ENCODE assay signal across 19 cellular contexts in the genomic region with DNA sequence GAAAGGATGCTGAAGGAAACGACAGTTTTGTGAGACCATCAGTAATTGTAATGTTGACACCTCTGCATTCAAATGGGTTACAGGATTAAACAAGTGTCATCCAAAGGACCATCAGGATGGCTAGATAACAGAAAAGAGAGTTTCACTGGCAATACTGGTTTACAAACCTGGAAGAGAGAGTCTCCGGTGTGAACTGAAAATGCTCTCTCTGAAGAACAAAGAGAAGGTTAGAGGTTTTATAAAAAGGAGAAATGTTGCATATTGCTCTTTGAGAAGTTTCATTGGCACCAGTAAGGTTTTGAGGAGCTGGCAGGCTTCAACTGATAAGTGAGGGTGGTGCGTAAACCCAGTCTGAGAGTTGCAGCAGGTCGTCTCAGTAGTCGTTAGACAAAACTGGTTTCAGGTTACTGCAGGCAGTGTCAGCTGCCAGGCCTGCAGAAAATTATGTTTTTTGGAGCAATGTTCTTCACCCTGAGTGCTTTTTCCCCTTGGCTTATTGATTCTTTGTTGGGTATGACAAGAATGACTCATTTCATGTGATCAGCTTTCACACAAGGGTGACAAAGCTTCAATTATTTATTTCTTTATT. TPM values are rescaled to one million over a fixed set of nuclear protein-coding genes. Genes with fewer than 3 reads are reported as not detected.
DNase-seq lines count a peak whose midpoint lies in the region; ATAC-seq, FAIRE-seq and TF ChIP-seq lines count a peak whose summit lies in the region.
"Had no signal": no experiment of that assay in that cellular context is flagged by ENCODE, and none has a peak within 500 bp of the region (broad histone marks: within the 10 kb centered on the region; RNA-seq: fewer than 3 reads in every experiment).

No MANE protein-coding gene starts in this region.

- no peak overlapping the region for H3K4me3 Mint-ChIP-seq in stimulated activated effector memory CD8-positive, alpha-beta T cell treated with anti-CD3 and anti-CD28 coated beads, Interleukin-12 subunit alpha, Interleukin-12 subunit beta, amount 100 ng/mL, for 72 hours
- H3K4me3 Mint-ChIP-seq: stimulated activated memory B cell treated with anti-CD40 and anti-IgM and Interleukin-4, amounts not matched to agents 10 μg/mL and 1 μg/mL and 100 μg/mL, for 72 hours had no signal

- no peaks in the 10 kb centered on the region for H4K20me1 ChIP-seq in HepG2 (ENCODE audit: insufficient read depth, low read length)

- H3K36me3 ChIP-seq in right lobe of liver, result no peaks in the 10 kb centered on the region
- H3K36me3 ChIP-seq in HepG2 (replicated peaks in 1 of 2; ENCODE audit: control insufficient read depth in 1 of 2, insufficient read depth in 2 of 2, low read length in 2 of 2), result no peaks in the 10 kb centered on the region
- H3K36me3 ChIP-seq in colonic mucosa, result no peaks in the 10 kb centered on the region
- H3K36me3 ChIP-seq: BE2C, WERI-Rb-1 had no signal

- DNase-seq in right lobe of liver, result no peak
- no peak for DNase-seq in HepG2 (ENCODE audit: low spot score)
- peak; percentile 88 for DNase-seq in NCI-H2171 treated with DMSO at 0.1 percent for 48 hours (lab: John Stamatoyannopoulos, UW)
- DNase-seq in colonic mucosa, result no peak
- DNase-seq in stimulated activated effector memory CD8-positive, alpha-beta T cell treated with anti-CD3 and anti-CD28 coated beads, Interleukin-12 subunit alpha, Interleukin-12 subunit beta, amount 100 ng/mL, for 72 hours (ENCODE audit: low spot score in 2 of 2), result no peak
- DNase-seq: activated effector memory CD4-positive, alpha-beta T cell treated with anti-CD3 and anti-CD28 coated beads, Interleukin-2, amount 50 U/mL, for 16 hours; BE2C; EL; glutamatergic neuron; midbrain; NCI-H2227 treated with DMSO at 0.1 percent for 48 hours; SW 1271; WERI-Rb-1 had no signal

- TF ChIP-seq RAD21 in HepG2 (CRISPR knock-in tag; IDR thresholded peaks at IDR 0.05), result no peak

- intact Hi-C loops in right lobe of liver (cut with DNase I), result no loop called here
- intact Hi-C loops in HepG2 (cut with micrococcal nuclease; ENCODE audit: unreplicated experiment), result no loop called here
- intact Hi-C loops in colonic mucosa (cut with DNase I), result no loop called here

- H3K27ac ChIP-seq in right lobe of liver (no peak overlapping the region), HepG2 (ENCODE audit: extremely low read length, insufficient read depth, low read length) (no peak overlapping the region), colonic mucosa (peak overlapping the region; percentile 54)
- H3K27ac ChIP-seq: WERI-Rb-1 had no signal

- H3K36me3 Mint-ChIP-seq in stimulated activated effector memory CD8-positive, alpha-beta T cell treated with anti-CD3 and anti-CD28 coated beads, Interleukin-12 subunit alpha, Interleukin-12 subunit beta, amount 100 ng/mL, for 72 hours, result no peaks in the 10 kb centered on the region
- H3K36me3 Mint-ChIP-seq: stimulated activated memory B cell treated with anti-CD40 and anti-IgM and Interleukin-4, amounts not matched to agents 10 μg/mL and 1 μg/mL and 100 μg/mL, for 72 hours had no signal

- TF ChIP-seq POLR2A in right lobe of liver (IDR thresholded peaks at IDR 0.05), result no peak
- no peak for TF ChIP-seq POLR2A in HepG2 (IDR thresholded peaks at IDR 0.05; ENCODE audit: insufficient read depth in 1 of 2, low read depth in 2 of 2, low read length in 2 of 2)

- no peak overlapping the region for H3K4me3 ChIP-seq in right lobe of liver
- no peak overlapping the region for H3K4me3 ChIP-seq in HepG2 (replicated peaks in 1 of 3; ENCODE audit: insufficient read depth in 1 of 3, low read depth in 2 of 3, low read length in 3 of 3)
- H3K4me3 ChIP-seq in colonic mucosa, result no peak overlapping the region

- H3K9me3 ChIP-seq in right lobe of liver (no peaks in the 10 kb centered on the region), HepG2 (ENCODE audit: low read length) (no peaks in the 10 kb centered on the region), colonic mucosa (no peaks in the 10 kb centered on the region)
- H3K9me3 ChIP-seq: BE2C had no signal

- no peaks in the 10 kb centered on the region for H3K4me1 Mint-ChIP-seq in stimulated activated effector memory CD8-positive, alpha-beta T cell treated with anti-CD3 and anti-CD28 coated beads, Interleukin-12 subunit alpha, Interleukin-12 subunit beta, amount 100 ng/mL, for 72 hours
- H3K4me1 Mint-ChIP-seq: stimulated activated memory B cell treated with anti-CD40 and anti-IgM and Interleukin-4, amounts not matched to agents 10 μg/mL and 1 μg/mL and 100 μg/mL, for 72 hours had no signal

- no peak for TF ChIP-seq CTCF in right lobe of liver (IDR thresholded peaks at IDR 0.05)
- TF ChIP-seq CTCF in HepG2 (CRISPR knock-in tag; IDR thresholded peaks at IDR 0.05), result no peak
- no peak for TF ChIP-seq CTCF in colonic mucosa (IDR thresholded peaks at IDR 0.05)

- FAIRE-seq in HepG2 (lab: Jason Lieb, UNC), result no peak
- FAIRE-seq: astrocyte, GM12892 had no signal

- POLR2A ChIA-PET in HepG2 (lab: Yijun Ruan, JAX), result no interaction called here

- in situ Hi-C loops in HepG2 (cut with HindIII; ENCODE audit: extremely low pct_ligation_motif_present, low pct_unique_long_range_greater_than_20kb), result no loop called here

- BruUV-seq in HepG2 (replicated peaks; lab: Mats Ljungman, UMichigan), result no TSS peak

- H3K4me1 ChIP-seq in right lobe of liver (peaks cover 0 to 23% (median 3%) of the 10 kb centered on the region in 4 donors), HepG2 (ENCODE audit: insufficient read depth, low read length) (no peaks in the 10 kb centered on the region), colonic mucosa (no peaks in the 10 kb centered on the region)
- H3K4me1 ChIP-seq: BE2C had no signal

- no peak overlapping the region for H2AFZ ChIP-seq in HepG2 (ENCODE audit: low read length)

- TF ChIP-seq EP300 in HepG2 (IDR thresholded peaks at IDR 0.05; ENCODE audit: low read depth in 2 of 2, low read length in 2 of 2) (no peak), HepG2 (CRISPR knock-in tag; IDR thresholded peaks at IDR 0.05; ENCODE audit: borderline replicate concordance) (no peak)

- H3K9ac ChIP-seq in HepG2 (ENCODE audit: insufficient read depth, low read depth, low read length) (no peak overlapping the region), colonic mucosa (ENCODE audit: low read depth in 2 of 2, low read length in 2 of 2) (no peak overlapping the region)

- H3K79me2 ChIP-seq in HepG2 (ENCODE audit: insufficient read depth, low read length), result no peaks in the 10 kb centered on the region

- no peak overlapping the region for H3K27ac Mint-ChIP-seq in stimulated activated effector memory CD8-positive, alpha-beta T cell treated with anti-CD3 and anti-CD28 coated beads, Interleukin-12 subunit alpha, Interleukin-12 subunit beta, amount 100 ng/mL, for 72 hours
- H3K27ac Mint-ChIP-seq: stimulated activated memory B cell treated with anti-CD40 and anti-IgM and Interleukin-4, amounts not matched to agents 10 μg/mL and 1 μg/mL and 100 μg/mL, for 72 hours had no signal

- peaks cover 2% of the 10 kb centered on the region for H3K9me3 Mint-ChIP-seq in stimulated activated effector memory CD8-positive, alpha-beta T cell treated with anti-CD3 and anti-CD28 coated beads, Interleukin-12 subunit alpha, Interleukin-12 subunit beta, amount 100 ng/mL, for 72 hours
- H3K9me3 Mint-ChIP-seq: stimulated activated memory B cell treated with anti-CD40 and anti-IgM and Interleukin-4, amounts not matched to agents 10 μg/mL and 1 μg/mL and 100 μg/mL, for 72 hours had no signal

- ATAC-seq in right lobe of liver, result peak in 3 of 4 donors; percentile 9 to 65 (median 14)
- no peak for ATAC-seq in HepG2
- ATAC-seq in stimulated activated effector memory CD8-positive, alpha-beta T cell treated with anti-CD3 and anti-CD28 coated beads, Interleukin-12 subunit alpha, Interleukin-12 subunit beta, amount 100 ng/mL, for 72 hours, result no peak
- no peak for ATAC-seq in GM21576 (IDR thresholded peaks at IDR 0.05; ENCODE audit: unreplicated experiment)
- ATAC-seq in HG02642 (IDR thresholded peaks at IDR 0.05; ENCODE audit: poor library complexity, unreplicated experiment), result no peak
- ATAC-seq: Panc1; stimulated activated memory B cell treated with anti-CD40 and anti-IgM and Interleukin-4, amounts not matched to agents 10 μg/mL and 1 μg/mL and 100 μg/mL, for 72 hours had no signal

- CTCF ChIA-PET in HepG2 (lab: Yijun Ruan, JAX; ENCODE audit: low intra/inter-chr PET ratio, low total read pairs), result no interaction called here

- H3K4me2 ChIP-seq in HepG2 (ENCODE audit: low read depth, low read length), result no peak overlapping the region

- 92% methylated on average over 3 of the region's 5 CpGs for WGBS in right lobe of liver (ENCODE audit: insufficient coverage, low coverage, low lambda C conversion rate, missing lambda C conversion rate)
- 52% methylated on average over 3 of the region's 5 CpGs for WGBS in HepG2 (ENCODE audit: low lambda C conversion rate)

- no peaks in the 10 kb centered on the region for H3K27me3 ChIP-seq in right lobe of liver
- no peaks in the 10 kb centered on the region for H3K27me3 ChIP-seq in HepG2 (ENCODE audit: control insufficient read depth in 1 of 2, insufficient read depth in 2 of 2, low read length in 2 of 2)
- no peaks in the 10 kb centered on the region for H3K27me3 ChIP-seq in colonic mucosa
- H3K27me3 ChIP-seq: BE2C had no signal

RNA-seq across cellular contexts. Expression of a gene that starts 42.2 kb away (rescaled TPM):
- total RNA-seq in right lobe of liver (1 to 10 TPM; 1.1 to 7.6 (median 3.6) TPM), HepG2 (2016; rRNA removed; fragmentation: Illumina TruSeq; extraction: Trizol) (not detected in 2 replicates), colonic mucosa (10 to 100 TPM; 31.2 to 48.0 TPM)
- not detected in 2 replicates for total RNA-seq in HepG2 (2016; cell fraction: cytosol; rRNA removed; fragmentation: Illumina TruSeq; extraction: Trizol; ENCODE audit: low read depth)
- total RNA-seq in HepG2 (2016; cell fraction: insoluble cytoplasmic fraction; rRNA removed; fragmentation: Illumina TruSeq; extraction: Trizol), result not detected in 2 replicates
- total RNA-seq in HepG2 (2016; cell fraction: membrane; rRNA removed; fragmentation: Illumina TruSeq; extraction: Trizol), result not detected in 2 replicates
- not detected in 2 replicates for total RNA-seq in HepG2 (2016; cell fraction: nucleus; rRNA removed; fragmentation: Illumina TruSeq; extraction: Trizol)
- polyA plus RNA-seq in HepG2 (2011; rRNA removed), result not detected in 2 replicates
- polyA plus RNA-seq in HepG2 (2011; cell fraction: cytosol; rRNA removed), result not detected in 2 replicates
- polyA plus RNA-seq in HepG2 (2011; cell fraction: nucleus; rRNA removed), result not detected in 2 replicates
- not detected in 2 replicates for polyA plus RNA-seq in HepG2 (2012)
- not detected in 2 replicates for polyA plus RNA-seq in HepG2 (2016; cell fraction: cytosol; fragmentation: Illumina TruSeq; extraction: Trizol; ENCODE audit: low read depth)
- polyA plus RNA-seq in HepG2 (2016; cell fraction: insoluble cytoplasmic fraction; fragmentation: Illumina TruSeq; extraction: Trizol; ENCODE audit: low read depth), result not detected in 2 replicates
- polyA plus RNA-seq in HepG2 (2016; cell fraction: membrane; fragmentation: Illumina TruSeq; extraction: Trizol; ENCODE audit: low read depth), result not detected in 2 replicates
- not detected in 2 replicates for polyA plus RNA-seq in HepG2 (2016; cell fraction: nucleus; fragmentation: Illumina TruSeq; extraction: Trizol; ENCODE audit: insufficient read depth, low read depth)
- polyA minus RNA-seq in HepG2 (2011; rRNA and poly(A)+ RNA removed; ENCODE audit: low replicate concordance), result 96.2 TPM in 1 of 2 replicates, not detected in the other
- polyA minus RNA-seq in HepG2 (2011; cell fraction: cytosol; rRNA and poly(A)+ RNA removed), result 0.44 TPM in 1 of 2 replicates, not detected in the other
- not detected in 2 replicates for polyA minus RNA-seq in HepG2 (2011; cell fraction: nucleus; rRNA and poly(A)+ RNA removed)

Comparison
In these comparisons a context has a peak if more than half of its experiments do, and no peak if none do; other contexts are left out.
1. ATAC-seq: peak in right lobe of liver (3 of 4); none in HepG2 (single experiment), stimulated activated effector memory CD8-positive, alpha-beta T cell treated with anti-CD3 and anti-CD28 coated beads, Interleukin-12 subunit alpha, Interleukin-12 subunit beta, amount 100 ng/mL, for 72 hours (single experiment), GM21576 (single experiment) and HG02642 (single experiment).